Comparison of ENCODE assay signal across 17 cellular contexts in genomic region chr10:71099731-71100361, GRCh38.
DNase-seq lines count a peak whose midpoint lies in the region; ATAC-seq, FAIRE-seq and TF ChIP-seq lines count a peak whose summit lies in the region.
"Had no signal": no experiment of that assay in that cellular context is flagged by ENCODE, and none has a peak within 500 bp of the region (broad histone marks: within the 10 kb centered on the region; RNA-seq: fewer than 3 reads in every experiment).

No MANE protein-coding gene starts in this region.

- H3K36me3 Mint-ChIP-seq in stimulated activated naive B cell treated with anti-CD40 and anti-IgM and Interleukin-4, amounts not matched to agents 10 μg/mL and 1 μg/mL and 100 μg/mL, for 72 hours: peaks cover 0 to 2% of the 10 kb centered on the region in 2 donors
- H3K36me3 Mint-ChIP-seq: CD8-positive, alpha-beta memory T cell had no signal

- TF ChIP-seq CTCF in RWPE1 (conservative IDR thresholded peaks at IDR 0.05; ENCODE audit: low read depth): no peak

- no peaks in the 10 kb centered on the region for H3K9me3 ChIP-seq in esophagus (ENCODE audit: control insufficient read depth in 2 of 2, insufficient read depth in 1 of 2, low read depth in 1 of 2, low read length in 1 of 2)
- H3K9me3 ChIP-seq: HAP-1 had no signal

- ATAC-seq in stimulated activated naive B cell treated with anti-CD40 and anti-IgM and Interleukin-4, amounts not matched to agents 10 μg/mL and 1 μg/mL and 100 μg/mL, for 72 hours (replicated peaks): no peak
- ATAC-seq: HepG2 had no signal

- H3K4me3 Mint-ChIP-seq in stimulated activated naive B cell treated with anti-CD40 and anti-IgM and Interleukin-4, amounts not matched to agents 10 μg/mL and 1 μg/mL and 100 μg/mL, for 72 hours: no peak overlapping the region
- H3K4me3 Mint-ChIP-seq: B cell; CD8-positive, alpha-beta memory T cell had no signal

- H3K27ac Mint-ChIP-seq in stimulated activated naive B cell treated with anti-CD40 and anti-IgM and Interleukin-4, amounts not matched to agents 10 μg/mL and 1 μg/mL and 100 μg/mL, for 72 hours: no peak overlapping the region
- H3K27ac Mint-ChIP-seq: B cell had no signal

- H3K27ac ChIP-seq in RWPE1: no peak overlapping the region
- H3K27ac ChIP-seq in esophagus (ENCODE audit: low read depth in 2 of 2, low read length in 1 of 2): peak overlapping the region; percentile 22 to 42
- H3K27ac ChIP-seq: BLaER1 treated with 17β-estradiol and CSF1 and Interleukin-3, amounts not matched to agents 10 nM and 100 nM; GM23248 had no signal

- peaks cover 19 to 30% of the 10 kb centered on the region in 2 donors for H3K27me3 Mint-ChIP-seq in stimulated activated naive B cell treated with anti-CD40 and anti-IgM and Interleukin-4, amounts not matched to agents 10 μg/mL and 1 μg/mL and 100 μg/mL, for 72 hours

- no peaks in the 10 kb centered on the region for H3K4me1 ChIP-seq in esophagus (ENCODE audit: control insufficient read depth in 2 of 2, insufficient read depth in 2 of 2, low read length in 1 of 2)
- H3K4me1 ChIP-seq: BLaER1 treated with 17β-estradiol and CSF1 and Interleukin-3, amounts not matched to agents 10 nM and 100 nM had no signal

- CTCF ChIA-PET in RWPE1 (lab: Yijun Ruan, JAX): no interaction called here

- WGBS in esophagus, 2 donors: 39 to 48% methylated on average over 1 of the region's 1 CpG

- no peaks in the 10 kb centered on the region for H3K36me3 ChIP-seq in esophagus (ENCODE audit: control insufficient read depth in 2 of 2, insufficient read depth in 2 of 2, low read length in 1 of 2)
- H3K36me3 ChIP-seq: BLaER1 treated with 17β-estradiol and CSF1 and Interleukin-3, amounts not matched to agents 10 nM and 100 nM; HAP-1 had no signal

- H3K4me3 ChIP-seq in esophagus (ENCODE audit: low read depth in 1 of 2, low read length in 2 of 2): no peak overlapping the region
- H3K4me3 ChIP-seq: BLaER1 treated with 17β-estradiol and CSF1 and Interleukin-3, amounts not matched to agents 10 nM and 100 nM; GM23248; HAP-1 had no signal

- peaks cover 0 to 1% of the 10 kb centered on the region in 2 donors for H3K9me3 Mint-ChIP-seq in stimulated activated naive B cell treated with anti-CD40 and anti-IgM and Interleukin-4, amounts not matched to agents 10 μg/mL and 1 μg/mL and 100 μg/mL, for 72 hours

- DNase-seq in RWPE1 (ENCODE audit: low spot score) (peak; percentile 58), amniotic epithelial cell (ENCODE audit: low read depth) (peak; percentile 10), urothelium cell line (ENCODE audit: low spot score) (no peak), pons (ENCODE audit: low spot score) (no peak)
- no peak for DNase-seq in stimulated activated naive B cell treated with anti-CD40 and anti-IgM and Interleukin-4, amounts not matched to agents 10 μg/mL and 1 μg/mL and 100 μg/mL, for 72 hours
- DNase-seq: CD8-positive, alpha-beta memory T cell; COR-L47; GM23248 had no signal

- H3K27me3 ChIP-seq in esophagus (ENCODE audit: control insufficient read depth in 1 of 2, insufficient read depth in 2 of 2, low read length in 2 of 2): no peaks in the 10 kb centered on the region
- H3K27me3 ChIP-seq: BLaER1 treated with 17β-estradiol and CSF1 and Interleukin-3, amounts not matched to agents 10 nM and 100 nM had no signal

- POLR2A ChIA-PET in RWPE1 (lab: Yijun Ruan, JAX; ENCODE audit: low non-redundant PET): no interaction called here

- FAIRE-seq in urothelium cell line (lab: Jason Lieb, UNC): peak; percentile 56
- FAIRE-seq: D721Med, G401.6, GM12891, GM19239, HepG2 had no signal

- H3K4me1 Mint-ChIP-seq in stimulated activated naive B cell treated with anti-CD40 and anti-IgM and Interleukin-4, amounts not matched to agents 10 μg/mL and 1 μg/mL and 100 μg/mL, for 72 hours: no peaks in the 10 kb centered on the region
- H3K4me1 Mint-ChIP-seq: B cell; CD8-positive, alpha-beta memory T cell had no signal

Comparison
In these comparisons a context has a peak if more than half of its experiments do, and no peak if none do; other contexts are left out.
1. DNase-seq: peak in RWPE1 (single experiment) and amniotic epithelial cell (single experiment); none in urothelium cell line (single experiment), stimulated activated naive B cell treated with anti-CD40 and anti-IgM and Interleukin-4, amounts not matched to agents 10 μg/mL and 1 μg/mL and 100 μg/mL, for 72 hours (single experiment) and pons (single experiment).